19 cellular contexts compared by ENCODE assay signal in genomic region chr1:78009836-78010235, GRCh38. TPM values are rescaled to one million over a fixed set of nuclear protein-coding genes. Genes with fewer than 3 reads are reported as not detected.
DNase-seq lines count a peak whose midpoint lies in the region; ATAC-seq, FAIRE-seq and TF ChIP-seq lines count a peak whose summit lies in the region.
"Had no signal": no experiment of that assay in that cellular context is flagged by ENCODE, and none has a peak within 500 bp of the region (broad histone marks: within the 10 kb centered on the region; RNA-seq: fewer than 3 reads in every experiment).

No MANE protein-coding gene starts in this region.

- CTCF ChIA-PET in AG04449 (lab: Yijun Ruan, JAX) (interaction anchor here (1.0 to 1.8 kb wide), 2 partner anchors 13 to 104 kb away, joined by 3 to 5 read pairs; no protein-coding TSS in a partner anchor), endothelial cell of umbilical vein (lab: Charles Lee) (interaction anchor here (0.9 to 15.7 kb wide), 8 partner anchors 8 to 104 kb away, joined by 3 to 250 read pairs (median 4); no protein-coding TSS in a partner anchor)

- dilution Hi-C loops in endothelial cell of umbilical vein (cut with MboI; ENCODE audit: extremely low pct_ligation_motif_present, low sequenced_read_pairs), result no loop called here

- ATAC-seq in HG02588 (IDR thresholded peaks at IDR 0.05; ENCODE audit: unreplicated experiment), result no peak
- ATAC-seq: left colon had no signal

- POLR2A ChIA-PET in AG04449 (lab: Yijun Ruan, JAX) (interaction anchor here (1.0 to 1.8 kb wide), 2 partner anchors 31 to 105 kb away, joined by 3 to 5 read pairs; partner anchors contain the start of gene FUBP1), endothelial cell of umbilical vein (lab: Charles Lee) (interaction anchor here (1.4 to 2.1 kb wide), 3 partner anchors 31 to 92 kb away, joined by 3 to 5 read pairs (median 4); partner anchors contain the start of gene FUBP1)

- H2AFZ ChIP-seq in endothelial cell of umbilical vein (ENCODE audit: low read depth, low read length), result no peak overlapping the region

- H3K9me1 ChIP-seq in endothelial cell of umbilical vein (replicated peaks; ENCODE audit: control insufficient read depth, extremely low read depth, insufficient read depth, low read length), result peaks cover 3% of the 10 kb centered on the region

- peak overlapping the region; percentile 10; the same call in 1 of the 2 replicates for H3K4me3 ChIP-seq in AG04449 (ENCODE audit: low read depth, low read length)
- H3K4me3 ChIP-seq in endothelial cell of umbilical vein (replicated peaks in 1 of 3; ENCODE audit: insufficient read depth in 1 of 3, low read depth in 1 of 3, low read length in 3 of 3), result peak overlapping the region; percentile 69 to 99 (median 98)

- H3K36me3 ChIP-seq in endothelial cell of umbilical vein (ENCODE audit: control insufficient read depth in 2 of 2, extremely low read depth in 1 of 2, insufficient read depth in 2 of 2, low read length in 2 of 2), result peaks cover 7 to 17% of the 10 kb centered on the region in 2 experiments

- peak overlapping the region; percentile 98 for H3K9ac ChIP-seq in endothelial cell of umbilical vein (replicated peaks; ENCODE audit: extremely low read depth, insufficient read depth, low read length)

- H3K27me3 ChIP-seq in endothelial cell of umbilical vein (ENCODE audit: control insufficient read depth in 2 of 2, insufficient read depth in 2 of 2, low read length in 2 of 2), result no peaks in the 10 kb centered on the region

- H3K4me3 Mint-ChIP-seq in osteocyte (ENCODE audit: unreplicated experiment), result peak overlapping the region; percentile 71
- H3K4me3 Mint-ChIP-seq: T-helper 1 cell treated with Interleukin-12 subunit alpha and Interleukin-12 subunit beta and Interleukin-4 antibody, amounts not matched to agents 30 μg/mL and 1 μg/mL, for 36 hours had no signal

- in situ Hi-C loops in GM13977 (cut with MboI; ENCODE audit: low pct_unique_long_range_greater_than_20kb, low sequenced_read_pairs, unreplicated experiment), result no loop called here

- peaks cover 5% of the 10 kb centered on the region for H4K20me1 ChIP-seq in endothelial cell of umbilical vein (replicated peaks; ENCODE audit: control insufficient read depth, extremely low read depth, insufficient read depth, low read length)

- DNase-seq in AG04449 (ENCODE audit: low read depth, low spot score) (no peak), M059J (ENCODE audit: low read depth) (peak; percentile 75), endothelial cell of umbilical vein (ENCODE audit: low read depth, low spot score) (peak; percentile 37), osteocyte (ENCODE audit: extremely low spot score, unreplicated experiment) (no peak), NK-92 (lab: John Stamatoyannopoulos, UW; ENCODE audit: unreplicated experiment) (no peak), NCI-H524 (lab: John Stamatoyannopoulos, UW) (no peak), GM13977 (ENCODE audit: low spot score) (no peak)
- DNase-seq: activated CD4-positive, CD25-positive, alpha-beta regulatory T cell treated with anti-CD3 and anti-CD28 coated beads, Interleukin-2, amount 50 U/mL, for 72 hours; activated naive CD4-positive, alpha-beta T cell treated with anti-CD3 and anti-CD28 coated beads, Interleukin-2, amount 50 U/mL, for 16 hours; hypothalamus; left colon; NCI-H2029; NCI-H510A; posterior cingulate gyrus had no signal

- H3K27me3 Mint-ChIP-seq in osteocyte (ENCODE audit: unreplicated experiment), result no peaks in the 10 kb centered on the region

- H3K27ac Mint-ChIP-seq in osteocyte (ENCODE audit: unreplicated experiment), result peak overlapping the region; percentile 86
- H3K27ac Mint-ChIP-seq: T-helper 1 cell treated with Interleukin-12 subunit alpha and Interleukin-12 subunit beta and Interleukin-4 antibody, amounts not matched to agents 30 μg/mL and 1 μg/mL, for 36 hours had no signal

- TF ChIP-seq POLR2A in endothelial cell of umbilical vein (IDR thresholded peaks at IDR 0.05; ENCODE audit: low read depth, low read length), result no peak

- peaks cover 42% of the 10 kb centered on the region for H3K4me1 Mint-ChIP-seq in osteocyte (ENCODE audit: unreplicated experiment)

- no peaks in the 10 kb centered on the region for H3K9me3 ChIP-seq in endothelial cell of umbilical vein (replicated peaks; ENCODE audit: control insufficient read depth, insufficient read depth, low read length)

- H3K27ac ChIP-seq in endothelial cell of umbilical vein (ENCODE audit: insufficient read depth, low read depth, low read length), result peak overlapping the region; percentile 70
- H3K27ac ChIP-seq: epithelial cell of prostate had no signal

- peaks cover 29% of the 10 kb centered on the region for H3K4me1 ChIP-seq in endothelial cell of umbilical vein (ENCODE audit: control insufficient read depth, extremely low read depth, insufficient read depth, low read length)

- intact Hi-C loops in endothelial cell of umbilical vein (cut with micrococcal nuclease), result no loop called here

- peak overlapping the region; percentile 100 for H3K4me2 ChIP-seq in endothelial cell of umbilical vein (ENCODE audit: insufficient read depth, low read length)

- TF ChIP-seq CTCF in AG04449 (IDR thresholded peaks at IDR 0.05; ENCODE audit: insufficient read depth, low read length, missing control alignments) (no peak), endothelial cell of umbilical vein (IDR thresholded peaks at IDR 0.05; ENCODE audit: extremely low read depth in 1 of 2, insufficient read depth in 1 of 2, low read depth in 1 of 2, low read length in 2 of 2) (no peak), osteocyte (IDR thresholded peaks at IDR 0.05) (no peak), GM13977 (IDR thresholded peaks at IDR 0.05; ENCODE audit: extremely low read depth, insufficient read depth, missing control alignments) (no peak)

- H3K36me3 Mint-ChIP-seq in osteocyte (ENCODE audit: unreplicated experiment), result peaks cover 14% of the 10 kb centered on the region

- no peaks in the 10 kb centered on the region for H3K9me3 Mint-ChIP-seq in osteocyte (ENCODE audit: unreplicated experiment)
- H3K9me3 Mint-ChIP-seq: T-helper 1 cell treated with Interleukin-12 subunit alpha and Interleukin-12 subunit beta and Interleukin-4 antibody, amounts not matched to agents 30 μg/mL and 1 μg/mL, for 36 hours had no signal

- no peak for FAIRE-seq in endothelial cell of umbilical vein (lab: Jason Lieb, UNC)
- FAIRE-seq: colon had no signal

- BruUV-seq in endothelial cell of umbilical vein (replicated peaks; lab: Mats Ljungman, UMichigan), result no TSS peak

- H3K79me2 ChIP-seq in endothelial cell of umbilical vein (ENCODE audit: control insufficient read depth, insufficient read depth, low read length), result peaks cover 93% of the 10 kb centered on the region

TF ChIP-seq in endothelial cell of umbilical vein, 7 proteins besides CTCF, POLR2A, EP300 and RAD21:
- TF ChIP-seq GATA2 (IDR thresholded peaks at IDR 0.05; ENCODE audit: insufficient read depth, insufficient read length, low read depth, low read length), result no peak
- no peak for TF ChIP-seq JUN (IDR thresholded peaks at IDR 0.05; ENCODE audit: borderline replicate concordance, insufficient read depth, insufficient read length, low read depth)
- TF ChIP-seq EZH2 (IDR thresholded peaks at IDR 0.05; ENCODE audit: borderline replicate concordance, low read depth, low read length, severe bottlenecking), result no peak
- no peak for TF ChIP-seq MYC (IDR thresholded peaks at IDR 0.05; ENCODE audit: low read depth, low read length)
- TF ChIP-seq MAX (IDR thresholded peaks at IDR 0.05; ENCODE audit: insufficient read depth, insufficient read length), result no peak
- no peak for TF ChIP-seq POLR2AphosphoS5 (IDR thresholded peaks at IDR 0.05; ENCODE audit: insufficient read depth, low read depth, low read length)
- no peak for TF ChIP-seq FOS (IDR thresholded peaks at IDR 0.05; ENCODE audit: borderline replicate concordance, insufficient read depth, low read length)
TF ChIP-seq in endothelial cell of umbilical vein: peak in this region for 0.

RNA-seq across cellular contexts. Expression of gene DNAJB4, which starts 5.1 kb away (rescaled TPM):
- 72.1 and 75.9 TPM in 2 replicates for total RNA-seq in M059J (2014; rRNA removed; shearing (Covaris generic))
- total RNA-seq in endothelial cell of umbilical vein (122 and 136 TPM in 2 replicates), osteocyte (89.2 and 95.8 TPM in 2 replicates)
- 20.1 and 30.4 TPM in 2 replicates for polyA plus RNA-seq in endothelial cell of umbilical vein
- polyA plus RNA-seq in endothelial cell of umbilical vein (2011; cell fraction: cytosol; rRNA removed), result 44.1 and 50.8 TPM in 2 replicates
- polyA plus RNA-seq in endothelial cell of umbilical vein (2011; cell fraction: nucleus; rRNA removed), result 39.8 and 53.7 TPM in 2 replicates
- 145 and 153 TPM in 2 replicates for polyA plus RNA-seq in endothelial cell of umbilical vein (2012)
- 71.8 and 78.2 TPM in 2 replicates for polyA minus RNA-seq in endothelial cell of umbilical vein
- polyA minus RNA-seq in endothelial cell of umbilical vein (2011; cell fraction: cytosol; rRNA and poly(A)+ RNA removed), result 6.7 TPM
- 45.6 and 48.5 TPM in 2 replicates for polyA minus RNA-seq in endothelial cell of umbilical vein (2011; cell fraction: nucleus; rRNA and poly(A)+ RNA removed)

RNA-seq across cellular contexts. Expression of gene FUBP1, which starts 31.0 kb away (rescaled TPM):
- total RNA-seq in M059J (2014; rRNA removed; shearing (Covaris generic)), result 77.7 and 101 TPM in 2 replicates
- total RNA-seq in endothelial cell of umbilical vein (163 and 166 TPM in 2 replicates), osteocyte (123 and 126 TPM in 2 replicates)
- 112 and 124 TPM in 2 replicates for polyA plus RNA-seq in endothelial cell of umbilical vein
- 71.6 and 78.3 TPM in 2 replicates for polyA plus RNA-seq in endothelial cell of umbilical vein (2011; cell fraction: cytosol; rRNA removed)
- polyA plus RNA-seq in endothelial cell of umbilical vein (2011; cell fraction: nucleus; rRNA removed), result 270 and 402 TPM in 2 replicates
- 74.7 and 115 TPM in 2 replicates for polyA plus RNA-seq in endothelial cell of umbilical vein (2012)
- 175 and 196 TPM in 2 replicates for polyA minus RNA-seq in endothelial cell of umbilical vein
- polyA minus RNA-seq in endothelial cell of umbilical vein (2011; cell fraction: cytosol; rRNA and poly(A)+ RNA removed), result 130 TPM
- 280 and 344 TPM in 2 replicates for polyA minus RNA-seq in endothelial cell of umbilical vein (2011; cell fraction: nucleus; rRNA and poly(A)+ RNA removed)

RNA-seq across cellular contexts. Expression of gene GIPC2, which starts 35.9 kb away (rescaled TPM):
- total RNA-seq in M059J (2014; rRNA removed; shearing (Covaris generic)), result 1.0 and 1.7 TPM in 2 replicates
- total RNA-seq in endothelial cell of umbilical vein (7.7 and 9.6 TPM in 2 replicates), osteocyte (0.08 TPM in 2 replicates)
- 2.1 and 2.8 TPM in 2 replicates for polyA plus RNA-seq in endothelial cell of umbilical vein
- polyA plus RNA-seq in endothelial cell of umbilical vein (2011; cell fraction: cytosol; rRNA removed), result 2.9 and 3.1 TPM in 2 replicates
- polyA plus RNA-seq in endothelial cell of umbilical vein (2011; cell fraction: nucleus; rRNA removed), result 2.8 and 3.6 TPM in 2 replicates
- polyA plus RNA-seq in endothelial cell of umbilical vein (2012), result 1.4 and 2.8 TPM in 2 replicates
- 4.6 and 5.6 TPM in 2 replicates for polyA minus RNA-seq in endothelial cell of umbilical vein
- polyA minus RNA-seq in endothelial cell of umbilical vein (2011; cell fraction: cytosol; rRNA and poly(A)+ RNA removed), result not detected
- polyA minus RNA-seq in endothelial cell of umbilical vein (2011; cell fraction: nucleus; rRNA and poly(A)+ RNA removed), result 13.6 and 15.2 TPM in 2 replicates
- total RNA-seq: HT1080 had no signal

Comparison
In these comparisons a context has a peak if more than half of its experiments do, and no peak if none do; other contexts are left out.
1. DNase-seq: peak in M059J (single experiment) and endothelial cell of umbilical vein (single experiment); none in AG04449 (single experiment), osteocyte (single experiment), NK-92 (single experiment), NCI-H524 (0 of 2) and GM13977 (single experiment).